ENCODE assay signal across 8 cellular contexts in genomic region chr11:102914238-102915043, GRCh38. TPM values are rescaled to one million over a fixed set of nuclear protein-coding genes. Genes with fewer than 3 reads are reported as not detected.
DNase-seq lines count a peak whose midpoint lies in the region; ATAC-seq and TF ChIP-seq lines count a peak whose summit lies in the region.

No MANE protein-coding gene starts in this region.

- H3K27ac ChIP-seq in breast epithelium (peak overlapping the region in 1 of 2 donors; percentile 14), colonic mucosa (no peak overlapping the region)

- H3K27me3 Mint-ChIP-seq in MCF 10A (ENCODE audit: insufficient read depth, unreplicated experiment) (no peaks in the 10 kb centered on the region), T-helper 17 cell (peaks cover 41% of the 10 kb centered on the region)

- no peaks in the 10 kb centered on the region for H3K27me3 ChIP-seq in breast epithelium
- no peaks in the 10 kb centered on the region for H3K27me3 ChIP-seq in colonic mucosa

- peak; percentile 61 for TF ChIP-seq CTCF in MCF 10A (IDR thresholded peaks at IDR 0.05; ENCODE audit: unreplicated experiment)
- TF ChIP-seq CTCF in breast epithelium (IDR thresholded peaks at IDR 0.05), result peak in 1 of 3 donors; percentile 41
- TF ChIP-seq CTCF in LNCAP (IDR thresholded peaks at IDR 0.05), result peak; percentile 69
- peak; percentile 47 for TF ChIP-seq CTCF in colonic mucosa (IDR thresholded peaks at IDR 0.05)

- H3K9me3 ChIP-seq in breast epithelium (no peaks in the 10 kb centered on the region), colonic mucosa (no peaks in the 10 kb centered on the region), T-helper 17 cell (ENCODE audit: control insufficient read depth, low read length, poor library complexity, severe bottlenecking) (no peaks in the 10 kb centered on the region)

- H3K4me1 ChIP-seq in breast epithelium (no peaks in the 10 kb centered on the region), colonic mucosa (no peaks in the 10 kb centered on the region)

- H3K4me3 ChIP-seq in breast epithelium (no peak overlapping the region), colonic mucosa (no peak overlapping the region)

- CTCF ChIA-PET in MCF 10A (lab: Yijun Ruan, JAX), result interaction anchor here (0.6 to 5.0 kb wide), 57 partner anchors 9 to 190 kb away, joined by 3 to 71 read pairs (median 4); no protein-coding TSS in a partner anchor

- no peak overlapping the region for H3K27ac Mint-ChIP-seq in MCF 10A (ENCODE audit: low read depth, unreplicated experiment)
- no peak overlapping the region for H3K27ac Mint-ChIP-seq in T-helper 17 cell

- DNase-seq in MCF 10A (ENCODE audit: unreplicated experiment), result peak; percentile 54
- no peak for DNase-seq in breast epithelium (ENCODE audit: low spot score in 2 of 2)
- peak; percentile 36 for DNase-seq in colonic mucosa
- DNase-seq in midbrain (lab: John Stamatoyannopoulos, UW), result peak; percentile 30
- no peak for DNase-seq in LoVo (ENCODE audit: low spot score)
- DNase-seq in T-helper 17 cell, result no peak

- H3K36me3 Mint-ChIP-seq in MCF 10A (ENCODE audit: insufficient read depth, unreplicated experiment) (peaks cover 6% of the 10 kb centered on the region), T-helper 17 cell (ENCODE audit: low read depth) (no peaks in the 10 kb centered on the region)

- no peak overlapping the region for H3K9ac ChIP-seq in colonic mucosa (ENCODE audit: low read depth in 2 of 2, low read length in 2 of 2)

- H3K4me1 Mint-ChIP-seq in MCF 10A (ENCODE audit: insufficient read depth, unreplicated experiment) (peaks cover 20% of the 10 kb centered on the region), T-helper 17 cell (no peaks in the 10 kb centered on the region)

- intact Hi-C loops in MCF 10A (cut with micrococcal nuclease) (loop anchor here (2.0 to 10.0 kb wide), 3 partner anchors 26 to 180 kb away; no protein-coding TSS in a partner anchor), breast epithelium (cut with DNase I; ENCODE audit: low total_unique reads) (no loop called here), colonic mucosa (cut with DNase I) (no loop called here)

- H3K36me3 ChIP-seq in breast epithelium (no peaks in the 10 kb centered on the region), colonic mucosa (no peaks in the 10 kb centered on the region)

- no peak for ATAC-seq in GM21528 (IDR thresholded peaks at IDR 0.05; ENCODE audit: low FRiP score, unreplicated experiment)
- no peak for ATAC-seq in T-helper 17 cell

- BruUV-seq in MCF 10A (replicated peaks; lab: Mats Ljungman, UMichigan), result no TSS peak

- POLR2A ChIA-PET in MCF 10A (lab: Yijun Ruan, JAX), result interaction anchor here (0.6 to 2.7 kb wide), 6 partner anchors 24 to 609 kb away, joined by 3 to 11 read pairs (median 5); no protein-coding TSS in a partner anchor

- H3K4me3 Mint-ChIP-seq in MCF 10A (ENCODE audit: unreplicated experiment) (no peak overlapping the region), T-helper 17 cell (no peak overlapping the region)

- no peaks in the 10 kb centered on the region for H3K9me3 Mint-ChIP-seq in MCF 10A (ENCODE audit: unreplicated experiment)

- no peak for TF ChIP-seq POLR2A in breast epithelium (IDR thresholded peaks at IDR 0.05)

RNA-seq across cellular contexts. Expression of gene MMP12, which starts 39.7 kb away (rescaled TPM):
- not detected in 2 replicates for total RNA-seq in MCF 10A (2022)
- total RNA-seq in breast epithelium, result 1 to 10 TPM in 1 of 3 donors, not detected in 2; 3.5 TPM
- total RNA-seq in colonic mucosa, result 10 to 100 TPM in 1 of 2 donors, 1 to 10 TPM in 1; 2.3 to 11.7 TPM
- not detected for total RNA-seq in T-helper 17 cell

RNA-seq across cellular contexts. Expression of gene MMP13, which starts 41.1 kb away (rescaled TPM):
- not detected in 2 replicates for total RNA-seq in MCF 10A (2022)
- total RNA-seq in breast epithelium, result not detected
- total RNA-seq in colonic mucosa, result not detected
- not detected for total RNA-seq in T-helper 17 cell

Comparison
In these comparisons a context has a peak if more than half of its experiments do, and no peak if none do; other contexts are left out.
1. DNase-seq: peak in MCF 10A (single experiment), colonic mucosa (single experiment) and midbrain (single experiment); none in breast epithelium (0 of 2), LoVo (single experiment) and T-helper 17 cell (0 of 3).